In the genomic region with DNA sequence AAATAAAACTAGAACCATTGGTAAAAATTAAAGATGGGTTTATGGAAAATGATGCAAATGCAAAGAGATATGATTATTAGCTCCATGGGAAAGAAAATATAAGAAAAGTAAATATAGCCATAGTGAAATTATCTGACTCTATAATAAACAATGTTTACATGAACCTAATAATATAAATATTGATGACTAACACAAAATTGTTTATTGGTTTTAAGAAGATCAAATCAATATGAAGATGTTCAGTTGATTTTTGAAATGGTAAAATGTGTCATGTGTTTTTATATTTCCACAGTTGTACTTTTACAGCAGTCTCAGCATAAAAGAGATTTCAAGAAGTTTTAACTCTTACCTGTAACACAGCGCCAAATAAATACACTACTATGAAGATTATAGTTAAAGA, we compare ENCODE assay signal across 2 cellular contexts.
TF ChIP-seq lines count a peak whose summit lies in the region.

No MANE protein-coding gene starts in this region.

TF ChIP-seq in HepG2, 621 proteins besides CTCF, POLR2A, EP300 and RAD21 (continued from another document):
- peak; percentile 42 to 67 for TF ChIP-seq MAFK (conservative IDR thresholded peaks at IDR 0.05 in 1 of 2, IDR thresholded peaks at IDR 0.05 in 1 of 2; ENCODE audit: low read length in 2 of 2)

TF ChIP-seq in K562, 482 proteins besides CTCF, POLR2A, EP300 and RAD21 (continued from another document):
- peak; percentile 33; the same call in 1 of the 2 replicates for TF ChIP-seq MAFG (tag; conservative IDR thresholded peaks at IDR 0.05)
- no peak for TF ChIP-seq LCOR (CRISPR knock-in tag; IDR thresholded peaks at IDR 0.05)
- TF ChIP-seq, protein P1, sequence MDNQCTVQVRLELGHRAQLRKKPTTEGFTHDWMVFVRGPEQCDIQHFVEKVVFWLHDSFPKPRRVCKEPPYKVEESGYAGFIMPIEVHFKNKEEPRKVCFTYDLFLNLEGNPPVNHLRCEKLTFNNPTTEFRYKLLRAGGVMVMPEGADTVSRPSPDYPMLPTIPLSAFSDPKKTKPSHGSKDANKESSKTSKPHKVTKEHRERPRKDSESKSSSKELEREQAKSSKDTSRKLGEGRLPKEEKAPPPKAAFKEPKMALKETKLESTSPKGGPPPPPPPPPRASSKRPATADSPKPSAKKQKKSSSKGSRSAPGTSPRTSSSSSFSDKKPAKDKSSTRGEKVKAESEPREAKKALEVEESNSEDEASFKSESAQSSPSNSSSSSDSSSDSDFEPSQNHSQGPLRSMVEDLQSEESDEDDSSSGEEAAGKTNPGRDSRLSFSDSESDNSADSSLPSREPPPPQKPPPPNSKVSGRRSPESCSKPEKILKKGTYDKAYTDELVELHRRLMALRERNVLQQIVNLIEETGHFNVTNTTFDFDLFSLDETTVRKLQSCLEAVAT (IDR thresholded peaks at IDR 0.05): no peak
